In genomic region chr3:134485620-134486576, GRCh38 we compare ENCODE assay signal across 1 cellular context.
TF ChIP-seq lines count a peak whose summit lies in the region.

Gene ANAPC13 (minus strand): TSS chr3:134485985. CDS start chr3:134482904, 3,081 bp downstream.
Gene CEP63 (plus strand): TSS chr3:134486057. CDS start chr3:134495321, 9,264 bp downstream.

TF ChIP-seq in K562, 482 proteins besides CTCF, POLR2A, EP300 and RAD21 (continued from another document and continues in another):
- peak; percentile 68; the same call in 1 of the 2 replicates for TF ChIP-seq CHAMP1 (IDR thresholded peaks at IDR 0.05)
- TF ChIP-seq ZNF740 (CRISPR knock-in tag; IDR thresholded peaks at IDR 0.05) = peak; percentile 97
- TF ChIP-seq ZNF740 (tag; IDR thresholded peaks at IDR 0.05) = peak in 1 of 2 experiments; percentile 88; a peak in 2 of 4 replicates
- TF ChIP-seq MCM3 (IDR thresholded peaks at IDR 0.05) = no peak
- peak; percentile 95 for TF ChIP-seq EP400 (IDR thresholded peaks at IDR 0.05)
- peak; percentile 4 for TF ChIP-seq ZFP36 (IDR thresholded peaks at IDR 0.05; ENCODE audit: low read depth, low read length, partially characterized antibody)
- TF ChIP-seq GABPB2 (CRISPR knock-in tag; conservative IDR thresholded peaks at IDR 0.05) = no peak
- TF ChIP-seq ARID4B (CRISPR knock-in tag; IDR thresholded peaks at IDR 0.05) = no peak; the same call in 1 of the 2 replicates
- TF ChIP-seq SAP30 (IDR thresholded peaks at IDR 0.05; ENCODE audit: borderline replicate concordance, insufficient read depth, low read depth, low read length, poor library complexity, severe bottlenecking) = peak; percentile 13
- TF ChIP-seq EZH2 (IDR thresholded peaks at IDR 0.05; ENCODE audit: borderline replicate concordance, low read depth, low read length) = no peak
- TF ChIP-seq JUNB (CRISPR knock-in tag; conservative IDR thresholded peaks at IDR 0.05) = no peak
- TF ChIP-seq PCBP1 (IDR thresholded peaks at IDR 0.05; ENCODE audit: low read depth, low read length, poor library complexity, severe bottlenecking) = peak; percentile 52
- no peak for TF ChIP-seq ZNF143 (CRISPR knock-in tag; IDR thresholded peaks at IDR 0.05)
- peak in 1 of 3 experiments; percentile 8 for TF ChIP-seq YY1 (IDR thresholded peaks at IDR 0.05; ENCODE audit: borderline replicate concordance in 1 of 3, control insufficient read depth in 1 of 3, extremely low read depth in 1 of 3, insufficient read depth in 3 of 3, insufficient read length in 1 of 3, insufficient replicate concordance in 2 of 3, low read depth in 1 of 3, low read length in 2 of 3)
- TF ChIP-seq L3MBTL2 (IDR thresholded peaks at IDR 0.05) = peak; percentile 85
- TF ChIP-seq NEUROD1 (IDR thresholded peaks at IDR 0.05; ENCODE audit: borderline replicate concordance, low read depth, low read length, partially characterized antibody) = peak; percentile 52
- TF ChIP-seq ELF1 (tag; IDR thresholded peaks at IDR 0.05) = peak; percentile 73
- TF ChIP-seq BACH1 (tag; IDR thresholded peaks at IDR 0.05) = no peak
- no peak for TF ChIP-seq SMARCE1 (IDR thresholded peaks at IDR 0.05)
- no peak for TF ChIP-seq ZNF316 (IDR thresholded peaks at IDR 0.05)
- TF ChIP-seq KHSRP (IDR thresholded peaks at IDR 0.05) = no peak
- TF ChIP-seq ZNF76 (CRISPR knock-in tag; IDR thresholded peaks at IDR 0.05; ENCODE audit: borderline replicate concordance) = no peak
- TF ChIP-seq NFIX (CRISPR knock-in tag; IDR thresholded peaks at IDR 0.05; ENCODE audit: low read depth) = no peak
- no peak for TF ChIP-seq HMBOX1 (IDR thresholded peaks at IDR 0.05)
- no peak for TF ChIP-seq BRD9 (IDR thresholded peaks at IDR 0.05; ENCODE audit: low read depth, partially characterized antibody)
- no peak for TF ChIP-seq NFIC (IDR thresholded peaks at IDR 0.05)
- TF ChIP-seq ERF (CRISPR knock-in tag; IDR thresholded peaks at IDR 0.05) = no peak
- no peak for TF ChIP-seq SNRNP70 (optimal IDR thresholded peaks at IDR 0.05; ENCODE audit: low read depth, low read length)
- TF ChIP-seq UBTF (IDR thresholded peaks at IDR 0.05; ENCODE audit: borderline replicate concordance in 1 of 2, low read depth in 2 of 2, low read length in 2 of 2) = peak; percentile 21 to 48; a peak in 1 of 4 replicates
- no peak for TF ChIP-seq ZNF253 (CRISPR knock-in tag; conservative IDR thresholded peaks at IDR 0.05)
- TF ChIP-seq TRIM28 (IDR thresholded peaks at IDR 0.05) = no peak
- TF ChIP-seq ESRRA (IDR thresholded peaks at IDR 0.05; ENCODE audit: borderline replicate concordance, low read depth) = no peak
- 0 out of 2 replicates have a peak, but pooled peaks have one; percentile 72 for TF ChIP-seq ATF6 (CRISPR knock-in tag; IDR thresholded peaks at IDR 0.05)
- peak; percentile 70 for TF ChIP-seq TBP (optimal IDR thresholded peaks at IDR 0.05; ENCODE audit: low read depth, low read length)
- no peak for TF ChIP-seq HNRNPH1 (optimal IDR thresholded peaks at IDR 0.05; ENCODE audit: low read depth, low read length)
- TF ChIP-seq SRF (CRISPR knock-in tag; IDR thresholded peaks at IDR 0.05) = no peak
- no peak for TF ChIP-seq TEAD2 (tag; IDR thresholded peaks at IDR 0.05)
- peak; percentile 36 for TF ChIP-seq SMAD1 (IDR thresholded peaks at IDR 0.05; ENCODE audit: low read depth, low read length, partially characterized antibody)
- TF ChIP-seq TFAP4 (CRISPR knock-in tag; IDR thresholded peaks at IDR 0.05; ENCODE audit: borderline replicate concordance) = peak; percentile 77
- no peak for TF ChIP-seq XRCC3 (IDR thresholded peaks at IDR 0.05)
